In genomic region chr6:11575408-11576033, GRCh38 we compare ENCODE assay signal across 8 cellular contexts.
DNase-seq lines count a peak whose midpoint lies in the region; ATAC-seq and FAIRE-seq lines count a peak whose summit lies in the region.

No MANE protein-coding gene starts in this region.

- no peak overlapping the region for H3K4me3 Mint-ChIP-seq in stimulated activated naive CD8-positive, alpha-beta T cell treated with anti-CD3 and anti-CD28 coated beads, Interleukin-15, amount 100 ng/mL, for 72 hours

- H3K27me3 Mint-ChIP-seq in stimulated activated naive CD8-positive, alpha-beta T cell treated with anti-CD3 and anti-CD28 coated beads, Interleukin-15, amount 100 ng/mL, for 72 hours, result no peaks in the 10 kb centered on the region

- no peak overlapping the region for H3K27ac Mint-ChIP-seq in stimulated activated naive CD8-positive, alpha-beta T cell treated with anti-CD3 and anti-CD28 coated beads, Interleukin-15, amount 100 ng/mL, for 72 hours

- peak; percentile 61 for DNase-seq in CMK (ENCODE audit: low read depth)
- DNase-seq in GM19239 (ENCODE audit: insufficient read length, low spot score), result peak; percentile 32
- peak; percentile 60 for DNase-seq in NCI-H526 treated with DMSO at 0.1 percent for 48 hours (lab: John Stamatoyannopoulos, UW)
- peak; percentile 53 for DNase-seq in activated CD4-positive, alpha-beta T cell treated with anti-CD3 and anti-CD28 coated beads for 48 hours
- DNase-seq in midbrain (lab: John Stamatoyannopoulos, UW), result peak; percentile 74
- peak; percentile 47 to 49 for DNase-seq in stimulated activated naive CD8-positive, alpha-beta T cell treated with anti-CD3 and anti-CD28 coated beads, Interleukin-15, amount 100 ng/mL, for 72 hours

- H3K9me3 Mint-ChIP-seq in stimulated activated naive CD8-positive, alpha-beta T cell treated with anti-CD3 and anti-CD28 coated beads, Interleukin-15, amount 100 ng/mL, for 72 hours, result no peaks in the 10 kb centered on the region

- H3K4me1 Mint-ChIP-seq in stimulated activated naive CD8-positive, alpha-beta T cell treated with anti-CD3 and anti-CD28 coated beads, Interleukin-15, amount 100 ng/mL, for 72 hours, result no peaks in the 10 kb centered on the region

- ATAC-seq in HG03175 (IDR thresholded peaks at IDR 0.05; ENCODE audit: unreplicated experiment), result peak; percentile 99
- peak; percentile 97 for ATAC-seq in stimulated activated naive CD8-positive, alpha-beta T cell treated with anti-CD3 and anti-CD28 coated beads, Interleukin-15, amount 100 ng/mL, for 72 hours

- FAIRE-seq in GM19239 (lab: Jason Lieb, UNC) (peak; percentile 100), endometrium (lab: Jason Lieb, UNC) (peak; percentile 57)

Comparison
In these comparisons a context has a peak if more than half of its experiments do, and no peak if none do; other contexts are left out.
1. Peak in every context shown above with its lines: DNase-seq and ATAC-seq.